Comparison of ENCODE assay signal across 1 cellular context in genomic region chr19:40570313-40571004, GRCh38.
TF ChIP-seq lines count a peak whose summit lies in the region.

No MANE protein-coding gene starts in this region.

TF ChIP-seq in HEK293, 187 proteins besides CTCF, POLR2A, EP300 and RAD21 (continued from another document and continues in another):
- TF ChIP-seq ZBTB10 (tag by site-specific recombination; IDR thresholded peaks at IDR 0.05), result 0 out of 2 replicates have a peak, but pooled peaks have one; percentile 3
- no peak for TF ChIP-seq SETDB1 (IDR thresholded peaks at IDR 0.05; ENCODE audit: insufficient read length, low read length)
- TF ChIP-seq, protein P1, sequence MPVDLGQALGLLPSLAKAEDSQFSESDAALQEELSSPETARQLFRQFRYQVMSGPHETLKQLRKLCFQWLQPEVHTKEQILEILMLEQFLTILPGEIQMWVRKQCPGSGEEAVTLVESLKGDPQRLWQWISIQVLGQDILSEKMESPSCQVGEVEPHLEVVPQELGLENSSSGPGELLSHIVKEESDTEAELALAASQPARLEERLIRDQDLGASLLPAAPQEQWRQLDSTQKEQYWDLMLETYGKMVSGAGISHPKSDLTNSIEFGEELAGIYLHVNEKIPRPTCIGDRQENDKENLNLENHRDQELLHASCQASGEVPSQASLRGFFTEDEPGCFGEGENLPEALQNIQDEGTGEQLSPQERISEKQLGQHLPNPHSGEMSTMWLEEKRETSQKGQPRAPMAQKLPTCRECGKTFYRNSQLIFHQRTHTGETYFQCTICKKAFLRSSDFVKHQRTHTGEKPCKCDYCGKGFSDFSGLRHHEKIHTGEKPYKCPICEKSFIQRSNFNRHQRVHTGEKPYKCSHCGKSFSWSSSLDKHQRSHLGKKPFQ (tag by site-specific recombination; IDR thresholded peaks at IDR 0.05), result no peak
- no peak for TF ChIP-seq ZNF341 (tag by site-specific recombination; IDR thresholded peaks at IDR 0.05; ENCODE audit: low read depth)
- TF ChIP-seq ZNF140 (tag by site-specific recombination; IDR thresholded peaks at IDR 0.05), result no peak
- TF ChIP-seq ZNF629 (tag by site-specific recombination; IDR thresholded peaks at IDR 0.05), result peak; percentile 40; the same call in 1 of the 2 replicates
- TF ChIP-seq FEZF1 (tag by site-specific recombination; IDR thresholded peaks at IDR 0.05), result no peak
- TF ChIP-seq ZNF596 (tag by site-specific recombination; IDR thresholded peaks at IDR 0.05), result peak; percentile 54; the same call in 1 of the 2 replicates
- TF ChIP-seq TRIM28 (IDR thresholded peaks at IDR 0.05; ENCODE audit: borderline replicate concordance, low read length), result no peak
- TF ChIP-seq MYNN (tag by site-specific recombination; IDR thresholded peaks at IDR 0.05; ENCODE audit: borderline replicate concordance), result no peak
- TF ChIP-seq ZBTB21 (tag by site-specific recombination; IDR thresholded peaks at IDR 0.05), result peak; percentile 27; the same call in 1 of the 2 replicates
- no peak for TF ChIP-seq ZNF19 (tag by site-specific recombination; IDR thresholded peaks at IDR 0.05; ENCODE audit: low read depth)
- TF ChIP-seq, protein P2, sequence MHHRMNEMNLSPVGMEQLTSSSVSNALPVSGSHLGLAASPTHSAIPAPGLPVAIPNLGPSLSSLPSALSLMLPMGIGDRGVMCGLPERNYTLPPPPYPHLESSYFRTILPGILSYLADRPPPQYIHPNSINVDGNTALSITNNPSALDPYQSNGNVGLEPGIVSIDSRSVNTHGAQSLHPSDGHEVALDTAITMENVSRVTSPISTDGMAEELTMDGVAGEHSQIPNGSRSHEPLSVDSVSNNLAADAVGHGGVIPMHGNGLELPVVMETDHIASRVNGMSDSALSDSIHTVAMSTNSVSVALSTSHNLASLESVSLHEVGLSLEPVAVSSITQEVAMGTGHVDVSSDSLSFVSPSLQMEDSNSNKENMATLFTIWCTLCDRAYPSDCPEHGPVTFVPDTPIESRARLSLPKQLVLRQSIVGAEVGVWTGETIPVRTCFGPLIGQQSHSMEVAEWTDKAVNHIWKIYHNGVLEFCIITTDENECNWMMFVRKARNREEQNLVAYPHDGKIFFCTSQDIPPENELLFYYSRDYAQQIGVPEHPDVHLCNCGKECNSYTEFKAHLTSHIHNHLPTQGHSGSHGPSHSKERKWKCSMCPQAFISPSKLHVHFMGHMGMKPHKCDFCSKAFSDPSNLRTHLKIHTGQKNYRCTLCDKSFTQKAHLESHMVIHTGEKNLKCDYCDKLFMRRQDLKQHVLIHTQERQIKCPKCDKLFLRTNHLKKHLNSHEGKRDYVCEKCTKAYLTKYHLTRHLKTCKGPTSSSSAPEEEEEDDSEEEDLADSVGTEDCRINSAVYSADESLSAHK (tag by site-specific recombination; IDR thresholded peaks at IDR 0.05), result no peak; the same call in 1 of the 2 replicates
- TF ChIP-seq KLF10 (tag by site-specific recombination; IDR thresholded peaks at IDR 0.05), result peak; percentile 100
- peak; percentile 62; the same call in 1 of the 2 replicates for TF ChIP-seq SCRT1 (tag by site-specific recombination; IDR thresholded peaks at IDR 0.05; ENCODE audit: borderline replicate concordance)
- TF ChIP-seq ZNF830 (tag by site-specific recombination; IDR thresholded peaks at IDR 0.05; ENCODE audit: low read depth), result no peak
- TF ChIP-seq, protein P3, sequence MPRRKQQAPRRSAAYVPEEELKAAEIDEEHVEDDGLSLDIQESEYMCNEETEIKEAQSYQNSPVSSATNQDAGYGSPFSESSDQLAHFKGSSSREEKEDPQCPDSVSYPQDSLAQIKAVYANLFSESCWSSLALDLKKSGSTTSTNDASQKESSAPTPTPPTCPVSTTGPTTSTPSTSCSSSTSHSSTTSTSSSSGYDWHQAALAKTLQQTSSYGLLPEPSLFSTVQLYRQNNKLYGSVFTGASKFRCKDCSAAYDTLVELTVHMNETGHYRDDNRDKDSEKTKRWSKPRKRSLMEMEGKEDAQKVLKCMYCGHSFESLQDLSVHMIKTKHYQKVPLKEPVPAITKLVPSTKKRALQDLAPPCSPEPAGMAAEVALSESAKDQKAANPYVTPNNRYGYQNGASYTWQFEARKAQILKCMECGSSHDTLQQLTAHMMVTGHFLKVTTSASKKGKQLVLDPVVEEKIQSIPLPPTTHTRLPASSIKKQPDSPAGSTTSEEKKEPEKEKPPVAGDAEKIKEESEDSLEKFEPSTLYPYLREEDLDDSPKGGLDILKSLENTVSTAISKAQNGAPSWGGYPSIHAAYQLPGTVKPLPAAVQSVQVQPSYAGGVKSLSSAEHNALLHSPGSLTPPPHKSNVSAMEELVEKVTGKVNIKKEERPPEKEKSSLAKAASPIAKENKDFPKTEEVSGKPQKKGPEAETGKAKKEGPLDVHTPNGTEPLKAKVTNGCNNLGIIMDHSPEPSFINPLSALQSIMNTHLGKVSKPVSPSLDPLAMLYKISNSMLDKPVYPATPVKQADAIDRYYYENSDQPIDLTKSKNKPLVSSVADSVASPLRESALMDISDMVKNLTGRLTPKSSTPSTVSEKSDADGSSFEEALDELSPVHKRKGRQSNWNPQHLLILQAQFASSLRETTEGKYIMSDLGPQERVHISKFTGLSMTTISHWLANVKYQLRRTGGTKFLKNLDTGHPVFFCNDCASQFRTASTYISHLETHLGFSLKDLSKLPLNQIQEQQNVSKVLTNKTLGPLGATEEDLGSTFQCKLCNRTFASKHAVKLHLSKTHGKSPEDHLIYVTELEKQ (tag by site-specific recombination; IDR thresholded peaks at IDR 0.05; ENCODE audit: borderline replicate concordance), result 0 out of 2 replicates have a peak, but pooled peaks have one; percentile 10
- TF ChIP-seq ZNF155 (tag by site-specific recombination; IDR thresholded peaks at IDR 0.05), result no peak
- TF ChIP-seq ZNF221 (tag by site-specific recombination; IDR thresholded peaks at IDR 0.05; ENCODE audit: borderline replicate concordance), result no peak
- TF ChIP-seq ZNF600 (tag by site-specific recombination; IDR thresholded peaks at IDR 0.05), result peak; percentile 65; the same call in 1 of the 2 replicates
- no peak for TF ChIP-seq ZNF473 (tag by site-specific recombination; IDR thresholded peaks at IDR 0.05)
- TF ChIP-seq ZBTB8A (tag by site-specific recombination; IDR thresholded peaks at IDR 0.05), result peak; percentile 27; the same call in 1 of the 2 replicates
- no peak for TF ChIP-seq ZNF132 (tag by site-specific recombination; IDR thresholded peaks at IDR 0.05; ENCODE audit: borderline replicate concordance)
- no peak for TF ChIP-seq ZBTB17 (tag by site-specific recombination; IDR thresholded peaks at IDR 0.05)
- no peak for TF ChIP-seq TCF7L2 (IDR thresholded peaks at IDR 0.05; ENCODE audit: borderline replicate concordance, low read depth, low read length)
- no peak for TF ChIP-seq RBAK (tag by site-specific recombination; IDR thresholded peaks at IDR 0.05)
- TF ChIP-seq HOXC10 (CRISPR knock-in tag; IDR thresholded peaks at IDR 0.05), result no peak
- no peak for TF ChIP-seq ZNF555 (tag by site-specific recombination; conservative IDR thresholded peaks at IDR 0.05)
- no peak for TF ChIP-seq ZNF530 (tag by site-specific recombination; IDR thresholded peaks at IDR 0.05; ENCODE audit: low read depth)
- no peak for TF ChIP-seq BCL11A (tag by site-specific recombination; IDR thresholded peaks at IDR 0.05; ENCODE audit: low read depth)
- TF ChIP-seq ZNF654 (tag by site-specific recombination; IDR thresholded peaks at IDR 0.05; ENCODE audit: low read depth), result no peak
- TF ChIP-seq KLF7 (tag by site-specific recombination; IDR thresholded peaks at IDR 0.05; ENCODE audit: borderline replicate concordance), result no peak
- TF ChIP-seq ZNF747 (tag by site-specific recombination; IDR thresholded peaks at IDR 0.05), result no peak
- peak; percentile 100 for TF ChIP-seq KLF9 (tag by site-specific recombination; IDR thresholded peaks at IDR 0.05; ENCODE audit: low read depth)
- no peak for TF ChIP-seq ZNF362 (tag by site-specific recombination; IDR thresholded peaks at IDR 0.05)
- 0 out of 2 replicates have a peak, but pooled peaks have one; percentile 39 for TF ChIP-seq ZSCAN18 (tag by site-specific recombination; IDR thresholded peaks at IDR 0.05)
- TF ChIP-seq ZNF837 (tag by site-specific recombination; IDR thresholded peaks at IDR 0.05), result no peak
- TF ChIP-seq ZNF335 (tag by site-specific recombination; conservative IDR thresholded peaks at IDR 0.05), result peak; percentile 98; the same call in 1 of the 2 replicates
- TF ChIP-seq ZNF529 (tag by site-specific recombination; IDR thresholded peaks at IDR 0.05; ENCODE audit: insufficient replicate concordance), result no peak
- TF ChIP-seq ZNF501 (tag by site-specific recombination; IDR thresholded peaks at IDR 0.05), result no peak
- TF ChIP-seq, protein P4, sequence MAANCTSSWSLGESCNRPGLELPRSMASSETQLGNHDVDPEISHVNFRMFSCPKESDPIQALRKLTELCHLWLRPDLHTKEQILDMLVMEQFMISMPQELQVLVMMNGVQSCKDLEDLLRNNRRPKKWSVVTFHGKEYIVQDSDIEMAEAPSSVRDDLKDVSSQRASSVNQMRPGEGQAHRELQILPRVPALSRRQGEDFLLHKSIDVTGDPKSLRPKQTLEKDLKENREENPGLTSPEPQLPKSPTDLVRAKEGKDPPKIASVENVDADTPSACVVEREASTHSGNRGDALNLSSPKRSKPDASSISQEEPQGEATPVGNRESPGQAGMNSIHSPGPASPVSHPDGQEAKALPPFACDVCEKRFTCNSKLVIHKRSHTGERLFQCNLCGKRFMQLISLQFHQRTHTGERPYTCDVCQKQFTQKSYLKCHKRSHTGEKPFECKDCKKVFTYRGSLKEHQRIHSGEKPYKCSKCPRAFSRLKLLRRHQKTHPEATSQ (tag by site-specific recombination; IDR thresholded peaks at IDR 0.05), result peak; percentile 49; the same call in 1 of the 2 replicates
- TF ChIP-seq HOXD13 (CRISPR knock-in tag; IDR thresholded peaks at IDR 0.05; ENCODE audit: borderline replicate concordance), result no peak
- no peak for TF ChIP-seq GLI2 (tag by site-specific recombination; IDR thresholded peaks at IDR 0.05; ENCODE audit: borderline replicate concordance, low read depth)
- no peak; the same call in 1 of the 2 replicates for TF ChIP-seq ZNF391 (tag by site-specific recombination; IDR thresholded peaks at IDR 0.05; ENCODE audit: borderline replicate concordance, low read depth)
- TF ChIP-seq ZNF658 (tag by site-specific recombination; IDR thresholded peaks at IDR 0.05), result 0 out of 2 replicates have a peak, but pooled peaks have one; percentile 64
- no peak for TF ChIP-seq ZNF266 (tag by site-specific recombination; IDR thresholded peaks at IDR 0.05; ENCODE audit: low read depth)
- TF ChIP-seq ZXDB (tag by site-specific recombination; IDR thresholded peaks at IDR 0.05), result no peak
- TF ChIP-seq YY1 (tag by site-specific recombination; IDR thresholded peaks at IDR 0.05), result no peak
- peak; percentile 91 for TF ChIP-seq ZFP69B (tag by site-specific recombination; IDR thresholded peaks at IDR 0.05)
- TF ChIP-seq ZNF76 (tag by site-specific recombination; IDR thresholded peaks at IDR 0.05; ENCODE audit: borderline replicate concordance, low read depth), result no peak; the same call in 1 of the 2 replicates
- TF ChIP-seq ZNF645 (tag by site-specific recombination; IDR thresholded peaks at IDR 0.05), result no peak
- TF ChIP-seq ZNF354C (tag by site-specific recombination; IDR thresholded peaks at IDR 0.05; ENCODE audit: borderline replicate concordance, low read depth), result no peak
- no peak for TF ChIP-seq ZNF510 (tag by site-specific recombination; IDR thresholded peaks at IDR 0.05; ENCODE audit: insufficient replicate concordance)
